In genomic region chr16:82137819-82138177, GRCh38 we compare ENCODE assay signal across 19 cellular contexts. TPM values are rescaled to one million over a fixed set of nuclear protein-coding genes. Genes with fewer than 3 reads are reported as not detected.
DNase-seq lines count a peak whose midpoint lies in the region; ATAC-seq, FAIRE-seq and TF ChIP-seq lines count a peak whose summit lies in the region.
"Had no signal": no experiment of that assay in that cellular context is flagged by ENCODE, and none has a peak within 500 bp of the region (broad histone marks: within the 10 kb centered on the region; RNA-seq: fewer than 3 reads in every experiment).

No MANE protein-coding gene starts in this region.

- TF ChIP-seq POLR2A in K562 (conservative IDR thresholded peaks at IDR 0.05) (no peak), erythroblast (IDR thresholded peaks at IDR 0.05; ENCODE audit: low read length) (no peak)

- DNase-seq in DMS 273 (lab: John Stamatoyannopoulos, UW; ENCODE audit: unreplicated experiment): peak; percentile 23
- DNase-seq in DMS 273 treated with DMSO at 0.1 percent for 48 hours (lab: John Stamatoyannopoulos, UW): no peak
- peak in 2 of 4 experiments; percentile 36 to 48 for DNase-seq in K562 (ENCODE audit: extremely low read depth in 1 of 4, low spot score in 3 of 4)
- DNase-seq in erythroblast (lab: John Stamatoyannopoulos, UW): peak; percentile 9 to 54
- no peak for DNase-seq in CD8-positive, alpha-beta memory T cell
- no peak for DNase-seq in SJCRH30
- DNase-seq: AML-193; Calu3; CD4-positive, CD25-positive, alpha-beta regulatory T cell; DMS153; GF-D8; H9; IMR-90; KG1 had no signal

- H3K9me3 Mint-ChIP-seq in CD8-positive, alpha-beta memory T cell: peaks cover 0 to 3% (median 0%) of the 10 kb centered on the region in 5 donors
- H3K9me3 Mint-ChIP-seq: CD4-positive, CD25-positive, alpha-beta regulatory T cell had no signal

- no peak overlapping the region for H3K4me3 ChIP-seq in K562
- H3K4me3 ChIP-seq in CD8-positive, alpha-beta memory T cell (ENCODE audit: low read length): no peak overlapping the region
- no peak overlapping the region for H3K4me3 ChIP-seq in SJCRH30
- H3K4me3 ChIP-seq: BLaER1 had no signal

- peaks cover 11% of the 10 kb centered on the region; the same call in 1 of the 3 replicates for H3K36me3 ChIP-seq in K562 (ENCODE audit: control insufficient read depth, insufficient read depth, low read length)
- no peaks in the 10 kb centered on the region for H3K36me3 ChIP-seq in CD8-positive, alpha-beta memory T cell (ENCODE audit: insufficient read depth, low read length)
- H3K36me3 ChIP-seq in SJCRH30: no peaks in the 10 kb centered on the region

- H4K20me1 ChIP-seq in K562 (replicated peaks; ENCODE audit: control insufficient read depth, insufficient read depth, low read length): no peaks in the 10 kb centered on the region
- H4K20me1 ChIP-seq: BLaER1 had no signal

- peaks cover 14 to 28% (median 18%) of the 10 kb centered on the region in 3 donors for H3K4me1 Mint-ChIP-seq in CD8-positive, alpha-beta memory T cell

- H2AFZ ChIP-seq in K562 (ENCODE audit: low read depth, low read length): no peak overlapping the region
- H2AFZ ChIP-seq: GM23338 had no signal

- H3K4me1 ChIP-seq in K562 (replicated peaks in 1 of 2; ENCODE audit: control insufficient read depth in 2 of 2, insufficient read depth in 2 of 2, low read length in 2 of 2) (peaks cover 12 to 30% of the 10 kb centered on the region in 2 experiments; a peak in 4 of 5 replicates), SJCRH30 (no peaks in the 10 kb centered on the region)
- peaks cover 10% of the 10 kb centered on the region for H3K4me1 ChIP-seq in CD8-positive, alpha-beta memory T cell (ENCODE audit: insufficient read depth, low read length)

- no peaks in the 10 kb centered on the region for H3K27me3 Mint-ChIP-seq in CD8-positive, alpha-beta memory T cell
- H3K27me3 Mint-ChIP-seq: CD4-positive, CD25-positive, alpha-beta regulatory T cell had no signal

- CTCF ChIA-PET in K562 (lab: Yijun Ruan, JAX; ENCODE audit: low intra/inter-chr PET ratio): no interaction called here
- CTCF ChIA-PET in CD8-positive, alpha-beta memory T cell (lab: Charles Lee): no interaction called here

- ATAC-seq in K562: peak; percentile 67
- no peak for ATAC-seq in GM21786 (IDR thresholded peaks at IDR 0.05; ENCODE audit: unreplicated experiment)

- H3K4me3 Mint-ChIP-seq in CD8-positive, alpha-beta memory T cell: no peak overlapping the region

- peaks cover 4 to 13% (median 7%) of the 10 kb centered on the region in 3 donors for H3K36me3 Mint-ChIP-seq in CD8-positive, alpha-beta memory T cell

- H3K27me3 ChIP-seq in K562 (ENCODE audit: control insufficient read depth in 2 of 2, insufficient read depth in 2 of 2, low read length in 2 of 2): no peaks in the 10 kb centered on the region
- no peaks in the 10 kb centered on the region for H3K27me3 ChIP-seq in CD8-positive, alpha-beta memory T cell (ENCODE audit: insufficient read depth, low read length, poor library complexity, severe bottlenecking)
- H3K27me3 ChIP-seq in SJCRH30: no peaks in the 10 kb centered on the region
- H3K27me3 ChIP-seq: BLaER1 had no signal

- no peak for TF ChIP-seq CTCF in K562 (IDR thresholded peaks at IDR 0.05 in 2 of 3, conservative IDR thresholded peaks at IDR 0.05 in 1 of 3; ENCODE audit: insufficient read depth in 2 of 3, low read depth in 1 of 3, low read length in 3 of 3)

- H3K27ac ChIP-seq in K562 (ENCODE audit: extremely low read depth, low read depth, low read length) (no peak overlapping the region), SJCRH30 (no peak overlapping the region)
- H3K27ac ChIP-seq in CD8-positive, alpha-beta memory T cell (ENCODE audit: low read depth, low read length): no peak overlapping the region
- H3K27ac ChIP-seq: 22Rv1, BLaER1 had no signal

- H3K27ac Mint-ChIP-seq in CD8-positive, alpha-beta memory T cell: no peak overlapping the region
- H3K27ac Mint-ChIP-seq: CD4-positive, CD25-positive, alpha-beta regulatory T cell; GM23338 had no signal

- H3K4me2 ChIP-seq in K562 (ENCODE audit: insufficient read depth, low read length): peak overlapping the region; percentile 1; the same call in 1 of the 2 replicates
- H3K4me2 ChIP-seq: BLaER1 had no signal

- no peaks in the 10 kb centered on the region for H3K9me3 ChIP-seq in K562 (replicated peaks; ENCODE audit: control insufficient read depth, insufficient read depth, low read depth, low read length)
- H3K9me3 ChIP-seq in CD8-positive, alpha-beta memory T cell (ENCODE audit: low read length): no peaks in the 10 kb centered on the region
- H3K9me3 ChIP-seq in SJCRH30 (replicated peaks): no peaks in the 10 kb centered on the region
- H3K9me3 ChIP-seq: BLaER1 had no signal

- POLR2A ChIA-PET in K562 (lab: Yijun Ruan, JAX): interaction anchor here (0.7 to 1.5 kb wide), 5 partner anchors 15 to 508 kb away, joined by 3 read pairs; no protein-coding TSS in a partner anchor
- POLR2A ChIA-PET in CD8-positive, alpha-beta memory T cell (lab: Charles Lee): no interaction called here

- in situ Hi-C loops in K562 (cut with MboI): no loop called here

- no peaks in the 10 kb centered on the region for H3K79me2 ChIP-seq in K562 (ENCODE audit: control insufficient read depth, insufficient read depth, low read length)

- intact Hi-C loops in K562 (cut with micrococcal nuclease): no loop called here

- 19% methylated on average over 3 of the region's 3 CpGs for WGBS in K562 (ENCODE audit: insufficient coverage, low coverage, missing lambda C conversion rate)

- H3K9ac ChIP-seq in K562 (ENCODE audit: insufficient read depth in 1 of 2, low read depth in 2 of 2, low read length in 2 of 2): no peak overlapping the region
- H3K9ac ChIP-seq: BLaER1 had no signal

- no peak for TF ChIP-seq RAD21 in K562 (CRISPR knock-in tag; conservative IDR thresholded peaks at IDR 0.05 in 1 of 2, IDR thresholded peaks at IDR 0.05 in 1 of 2)

- TF ChIP-seq EP300 in K562 (IDR thresholded peaks at IDR 0.05; ENCODE audit: low read length): no peak

- FAIRE-seq in K562 (lab: Jason Lieb, UNC): no peak
- FAIRE-seq: GM19239 had no signal

- BruUV-seq in K562 (replicated peaks; lab: Mats Ljungman, UMichigan): no TSS peak

- H3K9me1 ChIP-seq in K562 (ENCODE audit: control insufficient read depth, insufficient read depth, low read length): no peaks in the 10 kb centered on the region

TF ChIP-seq in K562, 482 proteins besides CTCF, POLR2A, EP300 and RAD21:
- TF ChIP-seq MTA3 (IDR thresholded peaks at IDR 0.05; ENCODE audit: borderline replicate concordance) (no peak), DPF2 (IDR thresholded peaks at IDR 0.05) (0 out of 2 replicates have a peak, but pooled peaks have one; percentile 16), ZNF263 (CRISPR knock-in tag; IDR thresholded peaks at IDR 0.05; ENCODE audit: borderline replicate concordance) (no peak), CBFA2T3 (IDR thresholded peaks at IDR 0.05) (peak; percentile 38)

RNA-seq across cellular contexts. Expression of gene MPHOSPH6, which starts 32.2 kb away (rescaled TPM):
- 26.8 and 64.4 TPM in 2 replicates for total RNA-seq in K562 (2011; cell fraction: chromatin; rRNA removed; ENCODE audit: low replicate concordance)
- 9.5 and 10.9 TPM in 2 replicates for total RNA-seq in K562 (2011; cell fraction: nucleolus; rRNA removed)
- total RNA-seq in K562 (2011; cell fraction: nucleoplasm; rRNA removed): 33.8 and 54.4 TPM in 2 replicates
- 48.0 and 55.9 TPM in 2 replicates for total RNA-seq in K562 (2014; rRNA removed)
- 81.3 and 93.6 TPM in 2 replicates for total RNA-seq in K562 (2014; rRNA removed; fragmentation: Illumina TruSeq; extraction: Trizol)
- 70.0 and 76.7 TPM in 2 replicates for total RNA-seq in K562 (2015; rRNA removed; fragmentation: Illumina TruSeq; extraction: Trizol)
- 34.1 and 37.0 TPM in 2 replicates for total RNA-seq in K562 (2021)
- polyA plus RNA-seq in K562 (2011; rRNA removed): 26.9 and 39.3 TPM in 2 replicates
- polyA plus RNA-seq in K562 (2011; cell fraction: cytosol; rRNA removed): 5.2 and 20.5 TPM in 2 replicates
- 13.5 and 23.0 TPM in 2 replicates for polyA plus RNA-seq in K562 (2011; cell fraction: nucleus; rRNA removed)
- polyA plus RNA-seq in K562 (2012): 27.6 and 49.8 TPM in 2 replicates
- 66.1 and 85.1 TPM in 2 replicates for polyA plus RNA-seq in K562 (2014; fragmentation: Illumina TruSeq; extraction: Trizol)
- 100 to 1,000 TPM; 148 to 153 TPM for polyA plus RNA-seq in K562 (2014; fragmentation: Nextera tagmentation; extraction: Ambion mirVana)
- polyA plus RNA-seq in K562 (2014; rRNA removed): 65.0 and 71.4 TPM in 2 replicates
- 27.7 and 32.2 TPM in 2 replicates for polyA minus RNA-seq in K562 (2011; rRNA and poly(A)+ RNA removed)
- 9.1 and 11.1 TPM in 2 replicates for polyA minus RNA-seq in K562 (2011; cell fraction: cytosol; rRNA and poly(A)+ RNA removed)
- polyA minus RNA-seq in K562 (2011; cell fraction: nucleus; rRNA and poly(A)+ RNA removed): 17.2 and 31.8 TPM in 2 replicates
- total RNA-seq in CD8-positive, alpha-beta memory T cell: 10 to 100 TPM; 47.0 to 51.6 TPM
- 22.1 TPM for polyA plus RNA-seq in CD8-positive, alpha-beta memory T cell
- total RNA-seq in SJCRH30 (2014; rRNA removed; shearing (Covaris generic)): 31.0 and 35.5 TPM in 2 replicates

Comparison
In these comparisons a context has a peak if more than half of its experiments do, and no peak if none do; other contexts are left out.
1. DNase-seq: peak in DMS 273 (single experiment) and erythroblast (2 of 2); none in DMS 273 treated with DMSO at 0.1 percent for 48 hours (single experiment), CD8-positive, alpha-beta memory T cell (0 of 5) and SJCRH30 (0 of 2).